ENCODE assay signal across 9 cellular contexts in the genomic region with DNA sequence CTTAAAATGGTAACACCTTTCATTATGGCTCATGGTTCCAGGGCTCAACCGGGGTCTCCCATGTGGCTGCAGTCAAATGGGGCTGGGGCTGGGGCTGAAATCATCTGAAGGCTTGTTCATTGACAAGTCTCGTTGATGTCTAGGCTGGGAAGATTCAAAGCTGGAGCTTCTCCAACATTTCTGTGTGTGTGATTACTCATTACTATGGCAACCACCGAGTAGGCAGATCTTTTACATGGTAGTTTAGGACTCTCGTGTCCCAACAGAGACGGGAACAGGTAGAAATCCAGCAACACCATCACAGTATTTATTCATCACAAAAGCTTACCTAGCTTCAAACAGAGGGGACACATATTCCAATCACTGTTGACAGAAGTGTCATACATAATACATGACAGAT. TPM values are rescaled to one million over a fixed set of nuclear protein-coding genes. Genes with fewer than 3 reads are reported as not detected.
DNase-seq lines count a peak whose midpoint lies in the region; ATAC-seq and TF ChIP-seq lines count a peak whose summit lies in the region.
"Had no signal": no experiment of that assay in that cellular context is flagged by ENCODE, and none has a peak within 500 bp of the region (broad histone marks: within the 10 kb centered on the region; RNA-seq: fewer than 3 reads in every experiment).

No MANE protein-coding gene starts in this region.

- H3K4me3 Mint-ChIP-seq in H9, result 0 out of 5 replicates have a peak overlapping the region, but pooled peaks of 1 of the 2 experiments have one; percentile 11

- no peak overlapping the region for H4K91ac ChIP-seq in H9 (ENCODE audit: insufficient read length, low read depth, low read length)

- H2BK120ac ChIP-seq in H9 (ENCODE audit: low read depth, low read length, poor library complexity, severe bottlenecking), result no peak overlapping the region

- no peaks in the 10 kb centered on the region; the same call in 1 of the 2 replicates for H3K4me1 ChIP-seq in H9 (ENCODE audit: insufficient read depth, low read length)

- H3K4me1 Mint-ChIP-seq in H9, result peaks cover 41 to 63% of the 10 kb centered on the region in 2 experiments

- no peak overlapping the region for H3K4ac ChIP-seq in H9 (ENCODE audit: low read depth, low read length)

- H2AK5ac ChIP-seq in H9 (ENCODE audit: insufficient read length, low read length), result no peak overlapping the region

- H3T11ph ChIP-seq in H9 (ENCODE audit: low read length), result no peak overlapping the region

- no peak overlapping the region for H2BK12ac ChIP-seq in H9 (ENCODE audit: insufficient read length, low read depth, low read length)

- no peaks in the 10 kb centered on the region for H3K79me1 ChIP-seq in H9 (ENCODE audit: insufficient read depth, low read depth, low read length, poor library complexity, severe bottlenecking)

- H3K27ac ChIP-seq in H9 (ENCODE audit: insufficient read length, low read depth, low read length), result no peak overlapping the region

- H3K79me2 ChIP-seq in H9 (ENCODE audit: insufficient read depth, low read length), result peaks cover 47% of the 10 kb centered on the region

- no peaks in the 10 kb centered on the region for H3K23me2 ChIP-seq in H9 (ENCODE audit: insufficient read length, low read depth, low read length, poor library complexity, severe bottlenecking)

- H3K36me3 Mint-ChIP-seq in H9 (ENCODE audit: insufficient read depth in 1 of 3, low read depth in 3 of 3), result peaks cover 9 to 29% (median 19%) of the 10 kb centered on the region in 3 experiments; a peak in 6 of 7 replicates

- H3K9ac ChIP-seq in H9 (ENCODE audit: extremely low read depth, insufficient read length, low read length), result no peak overlapping the region

- H3K14ac ChIP-seq in H9 (ENCODE audit: insufficient read depth, low read length), result no peak overlapping the region

- ATAC-seq in left lobe of liver, result peak; percentile 76
- ATAC-seq in HG02588 (IDR thresholded peaks at IDR 0.05; ENCODE audit: unreplicated experiment), result no peak

- no peaks in the 10 kb centered on the region for H3K27me3 Mint-ChIP-seq in H9 (ENCODE audit: low read depth)

- peak overlapping the region; percentile 1 to 20 (median 12); a peak in 4 of 7 replicates for H3K27ac Mint-ChIP-seq in H9

- peak; percentile 25 for DNase-seq in Ammon's horn (ENCODE audit: low spot score)
- DNase-seq in H9, result no peak
- peak; percentile 27 for DNase-seq in cerebellar cortex (ENCODE audit: low spot score)
- no peak for DNase-seq in left lobe of liver (ENCODE audit: low spot score)
- no peak for DNase-seq in DMS114 treated with DMSO at 0.1 percent for 48 hours (lab: John Stamatoyannopoulos, UW; ENCODE audit: unreplicated experiment)
- DNase-seq in NAMALWA (ENCODE audit: low spot score), result no peak
- no peak for DNase-seq in NCI-H345 treated with DMSO at 0.1 percent for 48 hours (lab: John Stamatoyannopoulos, UW; ENCODE audit: unreplicated experiment)
- DNase-seq: stimulated activated CD4-positive, alpha-beta T cell treated with anti-CD3 and anti-CD28 coated beads, Interleukin-4, amount 100 ng/mL, for 24 hours had no signal

- H4K8ac ChIP-seq in H9 (replicated peaks; ENCODE audit: insufficient read length, low read depth, low read length), result no peak overlapping the region

- TF ChIP-seq CTCF in H9 (conservative IDR thresholded peaks at IDR 0.05), result no peak

- no peak overlapping the region for H4K5ac ChIP-seq in H9 (ENCODE audit: insufficient read length, low read depth, low read length)

- no peak overlapping the region for H2AFZ ChIP-seq in H9 (ENCODE audit: low read length)

- no peak overlapping the region for H2BK20ac ChIP-seq in H9 (ENCODE audit: low read depth, low read length, poor library complexity, severe bottlenecking)

- no peak overlapping the region for H2BK15ac ChIP-seq in H9 (ENCODE audit: low read depth, low read length)

- H3K23ac ChIP-seq in H9 (ENCODE audit: insufficient read length, low read depth, low read length), result no peak overlapping the region

- H3K27me3 ChIP-seq in H9 (ENCODE audit: insufficient read depth, low read length), result no peaks in the 10 kb centered on the region

- H3K18ac ChIP-seq in H9 (ENCODE audit: insufficient read length, low read depth, low read length), result no peak overlapping the region

- no peak overlapping the region for H3K56ac ChIP-seq in H9 (ENCODE audit: insufficient read length, low read depth, low read length)

- H4K20me1 ChIP-seq in H9 (ENCODE audit: control insufficient read depth, insufficient read depth, insufficient read length), result no peaks in the 10 kb centered on the region

- H3K4me2 ChIP-seq in H9 (ENCODE audit: insufficient read depth, insufficient read length, low read length), result no peak overlapping the region

- WGBS in H9 (ENCODE audit: extremely low coverage, insufficient read length, low lambda C conversion rate), result no CpG with 5 or more reads among the region's 5 CpGs

- no peaks in the 10 kb centered on the region for H3K9me3 ChIP-seq in H9 (ENCODE audit: control insufficient read depth, low read depth, low read length)

- no peak overlapping the region for H2BK5ac ChIP-seq in H9 (ENCODE audit: insufficient read length, low read length)

- no peaks in the 10 kb centered on the region for H3K9me3 Mint-ChIP-seq in H9

RNA-seq across cellular contexts. Expression of gene YTHDC1, which starts 7.8 kb away (rescaled TPM):
- total RNA-seq in H9 (2021), result 155 and 158 TPM in 2 replicates
- total RNA-seq in left lobe of liver, result 25.2 TPM

Comparison
In these comparisons a context has a peak if more than half of its experiments do, and no peak if none do; other contexts are left out.
1. DNase-seq: peak in Ammon's horn (single experiment) and cerebellar cortex (single experiment); none in H9 (single experiment), left lobe of liver (single experiment), DMS114 treated with DMSO at 0.1 percent for 48 hours (single experiment), NAMALWA (single experiment) and NCI-H345 treated with DMSO at 0.1 percent for 48 hours (single experiment).